ENCODE assay signal across 3 cellular contexts in genomic region chr15:51448592-51449494, GRCh38.
TF ChIP-seq lines count a peak whose summit lies in the region.

No MANE protein-coding gene starts in this region.

TF ChIP-seq in GM23338, 12 proteins besides CTCF, POLR2A, EP300 and RAD21:
- TF ChIP-seq ZNF331 (CRISPR knock-in tag; IDR thresholded peaks at IDR 0.05; ENCODE audit: low read depth), result no peak
- TF ChIP-seq ZNF114 (CRISPR knock-in tag; IDR thresholded peaks at IDR 0.05), result no peak

TF ChIP-seq in HepG2, 621 proteins besides CTCF, POLR2A, EP300 and RAD21:
- TF ChIP-seq MAFK (conservative IDR thresholded peaks at IDR 0.05 in 1 of 2, IDR thresholded peaks at IDR 0.05 in 1 of 2; ENCODE audit: low read length in 2 of 2) (peak; percentile 47 to 73; a peak in 3 of 4 replicates), MAFF (IDR thresholded peaks at IDR 0.05; ENCODE audit: low read depth, low read length) (peak; percentile 63), ZNF570 (CRISPR knock-in tag; IDR thresholded peaks at IDR 0.05; ENCODE audit: borderline replicate concordance) (no peak), SP5 (CRISPR knock-in tag; IDR thresholded peaks at IDR 0.05; ENCODE audit: borderline replicate concordance, low read depth) (no peak), CEBPB (IDR thresholded peaks at IDR 0.05; ENCODE audit: borderline replicate concordance, low read depth, low read length) (0 out of 2 replicates have a peak, but pooled peaks have one; percentile 11)

TF ChIP-seq in WTC11, 78 proteins besides CTCF, POLR2A, EP300 and RAD21:
- TF ChIP-seq ZNF396 (CRISPR knock-in tag; IDR thresholded peaks at IDR 0.05; ENCODE audit: borderline replicate concordance) (no peak), ZBTB21 (CRISPR knock-in tag; IDR thresholded peaks at IDR 0.05; ENCODE audit: borderline replicate concordance) (no peak), TEAD1 (CRISPR knock-in tag; IDR thresholded peaks at IDR 0.05) (no peak), ESRRA (CRISPR knock-in tag; IDR thresholded peaks at IDR 0.05; ENCODE audit: borderline replicate concordance) (no peak), ZNF138 (CRISPR knock-in tag; conservative IDR thresholded peaks at IDR 0.05) (no peak), GABPB1 (CRISPR knock-in tag; IDR thresholded peaks at IDR 0.05) (no peak), OVOL2 (CRISPR knock-in tag; IDR thresholded peaks at IDR 0.05; ENCODE audit: borderline replicate concordance) (no peak), ZNF219 (CRISPR knock-in tag; IDR thresholded peaks at IDR 0.05; ENCODE audit: borderline replicate concordance) (no peak), ZNF317 (CRISPR knock-in tag; IDR thresholded peaks at IDR 0.05; ENCODE audit: borderline replicate concordance, low read depth) (no peak), ATF6 (CRISPR knock-in tag; IDR thresholded peaks at IDR 0.05) (no peak), E2F5 (CRISPR knock-in tag; IDR thresholded peaks at IDR 0.05) (no peak), JAZF1 (CRISPR knock-in tag; IDR thresholded peaks at IDR 0.05) (no peak), E2F4 (CRISPR knock-in tag; IDR thresholded peaks at IDR 0.05; ENCODE audit: borderline replicate concordance, low read depth) (no peak)
- TF ChIP-seq, protein P1, sequence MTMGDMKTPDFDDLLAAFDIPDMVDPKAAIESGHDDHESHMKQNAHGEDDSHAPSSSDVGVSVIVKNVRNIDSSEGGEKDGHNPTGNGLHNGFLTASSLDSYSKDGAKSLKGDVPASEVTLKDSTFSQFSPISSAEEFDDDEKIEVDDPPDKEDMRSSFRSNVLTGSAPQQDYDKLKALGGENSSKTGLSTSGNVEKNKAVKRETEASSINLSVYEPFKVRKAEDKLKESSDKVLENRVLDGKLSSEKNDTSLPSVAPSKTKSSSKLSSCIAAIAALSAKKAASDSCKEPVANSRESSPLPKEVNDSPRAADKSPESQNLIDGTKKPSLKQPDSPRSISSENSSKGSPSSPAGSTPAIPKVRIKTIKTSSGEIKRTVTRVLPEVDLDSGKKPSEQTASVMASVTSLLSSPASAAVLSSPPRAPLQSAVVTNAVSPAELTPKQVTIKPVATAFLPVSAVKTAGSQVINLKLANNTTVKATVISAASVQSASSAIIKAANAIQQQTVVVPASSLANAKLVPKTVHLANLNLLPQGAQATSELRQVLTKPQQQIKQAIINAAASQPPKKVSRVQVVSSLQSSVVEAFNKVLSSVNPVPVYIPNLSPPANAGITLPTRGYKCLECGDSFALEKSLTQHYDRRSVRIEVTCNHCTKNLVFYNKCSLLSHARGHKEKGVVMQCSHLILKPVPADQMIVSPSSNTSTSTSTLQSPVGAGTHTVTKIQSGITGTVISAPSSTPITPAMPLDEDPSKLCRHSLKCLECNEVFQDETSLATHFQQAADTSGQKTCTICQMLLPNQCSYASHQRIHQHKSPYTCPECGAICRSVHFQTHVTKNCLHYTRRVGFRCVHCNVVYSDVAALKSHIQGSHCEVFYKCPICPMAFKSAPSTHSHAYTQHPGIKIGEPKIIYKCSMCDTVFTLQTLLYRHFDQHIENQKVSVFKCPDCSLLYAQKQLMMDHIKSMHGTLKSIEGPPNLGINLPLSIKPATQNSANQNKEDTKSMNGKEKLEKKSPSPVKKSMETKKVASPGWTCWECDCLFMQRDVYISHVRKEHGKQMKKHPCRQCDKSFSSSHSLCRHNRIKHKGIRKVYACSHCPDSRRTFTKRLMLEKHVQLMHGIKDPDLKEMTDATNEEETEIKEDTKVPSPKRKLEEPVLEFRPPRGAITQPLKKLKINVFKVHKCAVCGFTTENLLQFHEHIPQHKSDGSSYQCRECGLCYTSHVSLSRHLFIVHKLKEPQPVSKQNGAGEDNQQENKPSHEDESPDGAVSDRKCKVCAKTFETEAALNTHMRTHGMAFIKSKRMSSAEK (CRISPR knock-in tag; IDR thresholded peaks at IDR 0.05; ENCODE audit: borderline replicate concordance), result no peak
- TF ChIP-seq, protein P2, sequence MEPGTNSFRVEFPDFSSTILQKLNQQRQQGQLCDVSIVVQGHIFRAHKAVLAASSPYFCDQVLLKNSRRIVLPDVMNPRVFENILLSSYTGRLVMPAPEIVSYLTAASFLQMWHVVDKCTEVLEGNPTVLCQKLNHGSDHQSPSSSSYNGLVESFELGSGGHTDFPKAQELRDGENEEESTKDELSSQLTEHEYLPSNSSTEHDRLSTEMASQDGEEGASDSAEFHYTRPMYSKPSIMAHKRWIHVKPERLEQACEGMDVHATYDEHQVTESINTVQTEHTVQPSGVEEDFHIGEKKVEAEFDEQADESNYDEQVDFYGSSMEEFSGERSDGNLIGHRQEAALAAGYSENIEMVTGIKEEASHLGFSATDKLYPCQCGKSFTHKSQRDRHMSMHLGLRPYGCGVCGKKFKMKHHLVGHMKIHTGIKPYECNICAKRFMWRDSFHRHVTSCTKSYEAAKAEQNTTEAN (CRISPR knock-in tag; IDR thresholded peaks at IDR 0.05), result no peak
- TF ChIP-seq, protein P3, sequence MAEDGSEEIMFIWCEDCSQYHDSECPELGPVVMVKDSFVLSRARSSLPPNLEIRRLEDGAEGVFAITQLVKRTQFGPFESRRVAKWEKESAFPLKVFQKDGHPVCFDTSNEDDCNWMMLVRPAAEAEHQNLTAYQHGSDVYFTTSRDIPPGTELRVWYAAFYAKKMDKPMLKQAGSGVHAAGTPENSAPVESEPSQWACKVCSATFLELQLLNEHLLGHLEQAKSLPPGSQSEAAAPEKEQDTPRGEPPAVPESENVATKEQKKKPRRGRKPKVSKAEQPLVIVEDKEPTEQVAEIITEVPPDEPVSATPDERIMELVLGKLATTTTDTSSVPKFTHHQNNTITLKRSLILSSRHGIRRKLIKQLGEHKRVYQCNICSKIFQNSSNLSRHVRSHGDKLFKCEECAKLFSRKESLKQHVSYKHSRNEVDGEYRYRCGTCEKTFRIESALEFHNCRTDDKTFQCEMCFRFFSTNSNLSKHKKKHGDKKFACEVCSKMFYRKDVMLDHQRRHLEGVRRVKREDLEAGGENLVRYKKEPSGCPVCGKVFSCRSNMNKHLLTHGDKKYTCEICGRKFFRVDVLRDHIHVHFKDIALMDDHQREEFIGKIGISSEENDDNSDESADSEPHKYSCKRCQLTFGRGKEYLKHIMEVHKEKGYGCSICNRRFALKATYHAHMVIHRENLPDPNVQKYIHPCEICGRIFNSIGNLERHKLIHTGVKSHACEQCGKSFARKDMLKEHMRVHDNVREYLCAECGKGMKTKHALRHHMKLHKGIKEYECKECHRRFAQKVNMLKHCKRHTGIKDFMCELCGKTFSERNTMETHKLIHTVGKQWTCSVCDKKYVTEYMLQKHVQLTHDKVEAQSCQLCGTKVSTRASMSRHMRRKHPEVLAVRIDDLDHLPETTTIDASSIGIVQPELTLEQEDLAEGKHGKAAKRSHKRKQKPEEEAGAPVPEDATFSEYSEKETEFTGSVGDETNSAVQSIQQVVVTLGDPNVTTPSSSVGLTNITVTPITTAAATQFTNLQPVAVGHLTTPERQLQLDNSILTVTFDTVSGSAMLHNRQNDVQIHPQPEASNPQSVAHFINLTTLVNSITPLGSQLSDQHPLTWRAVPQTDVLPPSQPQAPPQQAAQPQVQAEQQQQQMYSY (CRISPR knock-in tag; IDR thresholded peaks at IDR 0.05), result no peak
TF ChIP-seq in WTC11: peak in this region for 0.
